In the genomic region with DNA sequence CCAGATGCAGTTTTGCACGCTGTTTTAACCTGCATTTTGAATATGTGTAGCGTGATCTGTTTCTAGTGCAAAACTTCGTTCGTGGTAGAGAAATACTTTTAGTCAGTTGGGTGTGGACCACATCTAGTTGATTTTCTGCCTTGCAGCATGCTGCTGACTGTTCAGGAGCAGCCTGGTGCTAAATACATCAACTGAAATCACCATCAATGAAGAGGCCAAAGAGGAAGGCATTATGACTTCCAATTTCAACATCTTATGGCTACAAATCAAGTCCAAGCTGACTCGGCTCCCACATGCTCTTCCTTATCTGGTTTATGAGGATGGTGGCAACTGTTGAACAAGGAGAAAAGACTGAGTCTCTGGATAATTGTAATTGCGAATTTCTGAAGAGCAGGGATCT, we compare ENCODE assay signal across 30 cellular contexts.
"Had no signal": no experiment of that assay in that cellular context is flagged by ENCODE, and none has a peak within 500 bp of the region (broad histone marks: within the 10 kb centered on the region; RNA-seq: fewer than 3 reads in every experiment).

No MANE protein-coding gene starts in this region.

- H3K4me3 ChIP-seq: body of pancreas, breast epithelium, Peyer's patch, SJCRH30, SK-N-MC had no signal

- ATAC-seq: activated CD8-positive, alpha-beta T cell treated with anti-CD3 and anti-CD28 coated beads for 36 hours; activated T-cell treated with anti-CD3 and anti-CD28 coated beads, Interleukin-2, amount 50 U/mL, for 72 hours; body of pancreas; PC-3 had no signal

- H3K27ac ChIP-seq: body of pancreas, breast epithelium, Peyer's patch, SJCRH30, SK-N-MC had no signal

- H3K4me1 ChIP-seq: body of pancreas, breast epithelium, Peyer's patch, SJCRH30 had no signal

- H3K9me3 ChIP-seq: body of pancreas, breast epithelium, Peyer's patch, SJCRH30 had no signal

- DNase-seq: activated CD4-positive, alpha-beta T cell treated with anti-CD3 and anti-CD28 coated beads, Interleukin-2, amount 10 ng/mL, durations not matched to agents 24 days and 14 days; activated CD4-positive, alpha-beta T cell treated with anti-CD3 and anti-CD28 coated beads, Interleukin-2, amount 50 U/mL, for 4 hours; activated CD8-positive, alpha-beta T cell treated with anti-CD3 and anti-CD28 coated beads for 36 hours; activated gamma-delta T cell; activated naive CD4-positive, alpha-beta T cell treated with Interleukin-2 at 50 U/mL for 16 hours; activated naive CD8-positive, alpha-beta T cell treated with anti-CD3 and anti-CD28 coated beads, Interleukin-2, amount 10 ng/mL, durations not matched to agents 7 days and 5 days; activated T-cell treated with anti-CD3 and anti-CD28 coated beads, Interleukin-2, amount 50 U/mL, for 1 hour; activated T-cell treated with anti-CD3 and anti-CD28 coated beads, Interleukin-2, amount 50 U/mL, for 72 hours; body of pancreas; Karpas-422; KBM-7; MV-4-11; NCI-H1092; NCI-H1436 treated with DMSO at 0.1 percent for 48 hours; NCI-H1694 treated with DMSO at 0.1 percent for 48 hours; NCI-H2029; NCI-H2107; NCI-H2171; NCI-H510A; NCI-H526; NCI-H748 treated with DMSO at 0.1 percent for 48 hours; NK-92 treated with Interleukin-12 subunit alpha and Interleukin-12 subunit beta, amount 100 ng/mL, for 24 hours; PC-3; Peyer's patch; RPMI8226; SJCRH30 had no signal

- H3K27me3 ChIP-seq: body of pancreas, breast epithelium, Peyer's patch, SJCRH30 had no signal

- FAIRE-seq: astrocyte, TTC549 had no signal

- H3K36me3 ChIP-seq: breast epithelium, Peyer's patch, SJCRH30 had no signal
